Comparison of ENCODE assay signal across 1 cellular context in the genomic region with DNA sequence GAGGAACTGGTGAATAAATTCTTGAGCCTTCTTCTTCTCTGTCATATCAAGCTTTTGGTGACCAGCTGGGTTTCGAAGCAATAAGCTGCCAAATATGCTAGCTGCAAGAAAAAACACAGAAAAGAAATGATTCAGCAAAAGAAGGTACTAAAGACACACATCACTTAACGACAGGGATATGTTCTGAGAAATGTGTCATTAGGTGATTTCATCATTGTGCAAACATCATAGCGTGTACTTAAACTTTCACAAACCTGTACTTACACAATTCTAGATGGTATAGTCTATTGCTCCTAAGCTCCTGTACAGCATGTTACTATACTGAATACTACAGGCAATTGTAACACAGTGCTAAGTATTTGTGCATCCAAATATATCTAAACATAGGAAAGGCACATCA.
A peak's percentile ranks its signal among the peaks of the same experiment; 100 is the strongest.
TF ChIP-seq lines count a peak whose summit lies in the region.

No MANE protein-coding gene starts in this region.

TF ChIP-seq in HepG2, 621 proteins besides CTCF, POLR2A, EP300 and RAD21 (continued from another document):
- no peak for TF ChIP-seq ZNF770 (CRISPR knock-in tag; IDR thresholded peaks at IDR 0.05)
- TF ChIP-seq GATAD2A (CRISPR knock-in tag; IDR thresholded peaks at IDR 0.05) = peak; percentile 56
- no peak for TF ChIP-seq SMC3 (IDR thresholded peaks at IDR 0.05; ENCODE audit: low read length)
- TF ChIP-seq RARA (CRISPR knock-in tag; IDR thresholded peaks at IDR 0.05) = peak; percentile 44; the same call in 1 of the 2 replicates
- no peak for TF ChIP-seq MED13 (CRISPR knock-in tag; IDR thresholded peaks at IDR 0.05)
- no peak for TF ChIP-seq HINFP (CRISPR knock-in tag; IDR thresholded peaks at IDR 0.05; ENCODE audit: low read depth)
- TF ChIP-seq ZSCAN20 (CRISPR knock-in tag; IDR thresholded peaks at IDR 0.05; ENCODE audit: borderline replicate concordance) = no peak
- no peak for TF ChIP-seq MTA1 (CRISPR knock-in tag; IDR thresholded peaks at IDR 0.05; ENCODE audit: borderline replicate concordance)
- no peak for TF ChIP-seq ZFP36L2 (CRISPR knock-in tag; IDR thresholded peaks at IDR 0.05)
- peak; percentile 62 for TF ChIP-seq MAFF (IDR thresholded peaks at IDR 0.05; ENCODE audit: low read depth, low read length)
- no peak for TF ChIP-seq EZH2 (conservative IDR thresholded peaks at IDR 0.05; ENCODE audit: low read depth, low read length)
- TF ChIP-seq, protein P1, sequence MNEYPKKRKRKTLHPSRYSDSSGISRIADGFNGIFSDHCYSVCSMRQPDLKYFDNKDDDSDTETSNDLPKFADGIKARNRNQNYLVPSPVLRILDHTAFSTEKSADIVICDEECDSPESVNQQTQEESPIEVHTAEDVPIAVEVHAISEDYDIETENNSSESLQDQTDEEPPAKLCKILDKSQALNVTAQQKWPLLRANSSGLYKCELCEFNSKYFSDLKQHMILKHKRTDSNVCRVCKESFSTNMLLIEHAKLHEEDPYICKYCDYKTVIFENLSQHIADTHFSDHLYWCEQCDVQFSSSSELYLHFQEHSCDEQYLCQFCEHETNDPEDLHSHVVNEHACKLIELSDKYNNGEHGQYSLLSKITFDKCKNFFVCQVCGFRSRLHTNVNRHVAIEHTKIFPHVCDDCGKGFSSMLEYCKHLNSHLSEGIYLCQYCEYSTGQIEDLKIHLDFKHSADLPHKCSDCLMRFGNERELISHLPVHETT (CRISPR knock-in tag; conservative IDR thresholded peaks at IDR 0.05) = no peak
- no peak for TF ChIP-seq ZEB1 (IDR thresholded peaks at IDR 0.05; ENCODE audit: insufficient replicate concordance, low read depth)
- TF ChIP-seq FOXA3 (CRISPR knock-in tag; IDR thresholded peaks at IDR 0.05) = peak; percentile 69
- TF ChIP-seq ZNF510 (CRISPR knock-in tag; IDR thresholded peaks at IDR 0.05; ENCODE audit: low read depth) = no peak
- no peak for TF ChIP-seq ATAD3A (CRISPR knock-in tag; IDR thresholded peaks at IDR 0.05)
- 0 out of 2 replicates have a peak, but pooled peaks have one; percentile 30 for TF ChIP-seq ATF7 (IDR thresholded peaks at IDR 0.05)
- TF ChIP-seq ATF7 (CRISPR knock-in tag; IDR thresholded peaks at IDR 0.05) = no peak
- TF ChIP-seq GFI1 (CRISPR knock-in tag; IDR thresholded peaks at IDR 0.05; ENCODE audit: borderline replicate concordance) = no peak
- no peak for TF ChIP-seq HOXA3 (CRISPR knock-in tag; IDR thresholded peaks at IDR 0.05)
- TF ChIP-seq GZF1 (CRISPR knock-in tag; IDR thresholded peaks at IDR 0.05) = no peak
- no peak for TF ChIP-seq ZNF577 (CRISPR knock-in tag; IDR thresholded peaks at IDR 0.05; ENCODE audit: borderline replicate concordance, low read depth)
- no peak for TF ChIP-seq ISL2 (CRISPR knock-in tag; IDR thresholded peaks at IDR 0.05)
- no peak for TF ChIP-seq HMG20B (CRISPR knock-in tag; conservative IDR thresholded peaks at IDR 0.05)
- TF ChIP-seq FOSL2 (CRISPR knock-in tag; IDR thresholded peaks at IDR 0.05) = peak; percentile 13; the same call in 1 of the 2 replicates
- TF ChIP-seq SPEN (CRISPR knock-in tag; IDR thresholded peaks at IDR 0.05; ENCODE audit: low read depth) = no peak
- no peak for TF ChIP-seq MIER3 (CRISPR knock-in tag; IDR thresholded peaks at IDR 0.05; ENCODE audit: borderline replicate concordance)
- TF ChIP-seq JDP2 (CRISPR knock-in tag; IDR thresholded peaks at IDR 0.05; ENCODE audit: borderline replicate concordance) = no peak
